Comparison of ENCODE assay signal across 30 cellular contexts in genomic region chr14:42027271-42027670, GRCh38.
"Had no signal": no experiment of that assay in that cellular context is flagged by ENCODE, and none has a peak within 500 bp of the region (broad histone marks: within the 10 kb centered on the region; RNA-seq: fewer than 3 reads in every experiment).

No MANE protein-coding gene starts in this region.

- H3K4me3 ChIP-seq: ascending aorta, body of pancreas, MG63, Peyer's patch, SJSA1 had no signal

- H3K27me3 ChIP-seq: ascending aorta, body of pancreas, MG63, Peyer's patch, SJSA1 had no signal

- H3K36me3 ChIP-seq: ascending aorta, MG63, Peyer's patch, SJSA1, WERI-Rb-1 had no signal

- H3K9me3 ChIP-seq: ascending aorta, body of pancreas, MG63, Peyer's patch, SJSA1 had no signal

- H3K4me1 ChIP-seq: ascending aorta, body of pancreas, Peyer's patch, SJSA1 had no signal

- H3K4me2 ChIP-seq: KMS-11 had no signal

- DNase-seq: activated CD4-positive, alpha-beta T cell treated with anti-CD3 and anti-CD28 coated beads for 48 hours; activated CD4-positive, alpha-beta T cell treated with anti-CD3 and anti-CD28 coated beads, Interleukin-2, amount 50 U/mL, for 4 hours; activated CD8-positive, alpha-beta memory T cell treated with anti-CD3 and anti-CD28 coated beads, Interleukin-2, amount 10 ng/mL, durations not matched to agents 7 days and 5 days; activated effector memory CD4-positive, alpha-beta T cell treated with Interleukin-2 at 50 U/mL for 16 hours; activated naive CD4-positive, alpha-beta T cell; activated T-cell treated with anti-CD3 and anti-CD28 coated beads, Interleukin-2, amount 50 U/mL, for 24 hours; amniotic stem cell; body of pancreas; MG63; MV-4-11; NCI-H1092 treated with DMSO at 0.1 percent for 48 hours; NCI-H1417 treated with DMSO at 0.1 percent for 48 hours; NCI-H1694; NCI-H2029; NCI-H2107; NCI-H2171 treated with DMSO at 0.1 percent for 48 hours; NCI-H226; NCI-H526; NCI-H774; NK-92 treated with Interleukin-12 subunit alpha and Interleukin-12 subunit beta, amount 100 ng/mL, for 24 hours; OCI-M1; Peyer's patch; Right ventricle myocardium superior; T-helper 17 cell; T-helper 9 cell; WERI-Rb-1 had no signal

- H3K27ac ChIP-seq: ascending aorta, body of pancreas, KMS-11, Peyer's patch, RWPE1, SJSA1, WERI-Rb-1 had no signal

- H3K9ac ChIP-seq: KMS-11 had no signal
